Comparison of ENCODE assay signal across 23 cellular contexts in genomic region chr6:156613996-156614395, GRCh38.
"Had no signal": no experiment of that assay in that cellular context is flagged by ENCODE, and none has a peak within 500 bp of the region (broad histone marks: within the 10 kb centered on the region; RNA-seq: fewer than 3 reads in every experiment).

No MANE protein-coding gene starts in this region.

- H3K27me3 ChIP-seq: colonic mucosa, gastroesophageal sphincter, hepatocyte, left lung had no signal

- H3K27ac ChIP-seq: colonic mucosa, epithelial cell of prostate, foreskin keratinocyte, gastroesophageal sphincter, heart left ventricle, hepatocyte, left lung, lower lobe of right lung had no signal

- H3K36me3 ChIP-seq: colonic mucosa, gastroesophageal sphincter, heart left ventricle, left lung, lower lobe of right lung had no signal

- DNase-seq: colonic mucosa; cortex of kidney; effector CD8-positive, alpha-beta T cell; effector memory CD8-positive, alpha-beta T cell; endodermal cell; erythroblast; foreskin keratinocyte; heart left ventricle; hypothalamus; immature natural killer cell; islet precursor cell; kidney; kidney glomerular epithelial cell; left lung; left ventricle myocardium superior; lower lobe of right lung; mesenchymal stem cell; mucosa of descending colon; naive B cell had no signal

- H2AFZ ChIP-seq: hepatocyte had no signal

- H3K4me3 ChIP-seq: colonic mucosa, gastroesophageal sphincter, heart left ventricle, hepatocyte, left lung, lower lobe of right lung, mucosa of descending colon had no signal

- H3K4me2 ChIP-seq: hepatocyte had no signal

- ATAC-seq: effector memory CD8-positive, alpha-beta T cell; esophagus mucosa; foreskin keratinocyte; gastroesophageal sphincter; heart left ventricle; left lung; left ventricle myocardium superior; lower lobe of right lung; mucosa of descending colon had no signal

- H3K79me2 ChIP-seq: hepatocyte had no signal

- H3K4me1 ChIP-seq: colonic mucosa, foreskin keratinocyte, gastroesophageal sphincter had no signal
